ENCODE assay signal across 2 cellular contexts in the genomic region with DNA sequence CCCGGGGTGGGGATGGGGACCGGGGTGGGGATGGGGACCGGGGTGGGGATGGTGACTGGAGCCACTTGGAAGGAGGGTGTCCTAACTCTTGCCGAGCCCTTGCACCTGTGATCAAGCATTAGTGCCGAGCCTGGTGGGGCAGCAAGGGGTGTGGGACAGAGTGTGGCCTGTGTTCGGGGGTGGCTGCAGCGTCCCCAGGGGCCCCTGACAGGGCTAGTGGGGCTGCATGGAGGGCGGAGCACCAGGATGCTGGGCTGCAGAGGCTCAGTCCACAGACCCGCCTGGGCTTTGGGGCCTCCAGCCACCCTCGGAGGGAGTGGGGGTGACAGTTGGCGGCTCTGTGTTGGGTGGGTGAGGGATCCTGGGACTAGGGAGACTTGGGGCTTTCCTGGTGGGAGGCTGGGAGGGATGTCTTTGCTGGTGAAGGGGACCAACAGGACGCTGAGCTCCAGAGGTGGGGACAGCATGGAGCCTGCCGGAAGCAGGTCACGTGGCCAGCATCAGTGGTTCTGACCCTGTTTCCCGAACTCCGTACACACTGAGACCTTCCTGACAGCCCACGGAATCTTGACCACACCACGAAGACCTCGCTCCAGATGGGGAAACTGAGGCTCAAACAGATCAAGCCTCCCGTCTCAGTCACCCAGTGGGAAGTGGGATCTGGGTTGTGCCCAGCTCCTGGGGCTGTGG.
TF ChIP-seq lines count a peak whose summit lies in the region.

No MANE protein-coding gene starts in this region.

TF ChIP-seq in K562, 482 proteins besides CTCF, POLR2A, EP300 and RAD21 (continues in another document):
- TF ChIP-seq, protein P1, sequence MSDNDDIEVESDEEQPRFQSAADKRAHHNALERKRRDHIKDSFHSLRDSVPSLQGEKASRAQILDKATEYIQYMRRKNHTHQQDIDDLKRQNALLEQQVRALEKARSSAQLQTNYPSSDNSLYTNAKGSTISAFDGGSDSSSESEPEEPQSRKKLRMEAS (CRISPR knock-in tag; IDR thresholded peaks at IDR 0.05), result 0 out of 2 replicates have a peak, but pooled peaks have one; percentile 20
- TF ChIP-seq, protein P2, sequence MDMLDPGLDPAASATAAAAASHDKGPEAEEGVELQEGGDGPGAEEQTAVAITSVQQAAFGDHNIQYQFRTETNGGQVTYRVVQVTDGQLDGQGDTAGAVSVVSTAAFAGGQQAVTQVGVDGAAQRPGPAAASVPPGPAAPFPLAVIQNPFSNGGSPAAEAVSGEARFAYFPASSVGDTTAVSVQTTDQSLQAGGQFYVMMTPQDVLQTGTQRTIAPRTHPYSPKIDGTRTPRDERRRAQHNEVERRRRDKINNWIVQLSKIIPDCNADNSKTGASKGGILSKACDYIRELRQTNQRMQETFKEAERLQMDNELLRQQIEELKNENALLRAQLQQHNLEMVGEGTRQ (CRISPR knock-in tag; IDR thresholded peaks at IDR 0.05), result peak; percentile 60
- TF ChIP-seq, protein P3, sequence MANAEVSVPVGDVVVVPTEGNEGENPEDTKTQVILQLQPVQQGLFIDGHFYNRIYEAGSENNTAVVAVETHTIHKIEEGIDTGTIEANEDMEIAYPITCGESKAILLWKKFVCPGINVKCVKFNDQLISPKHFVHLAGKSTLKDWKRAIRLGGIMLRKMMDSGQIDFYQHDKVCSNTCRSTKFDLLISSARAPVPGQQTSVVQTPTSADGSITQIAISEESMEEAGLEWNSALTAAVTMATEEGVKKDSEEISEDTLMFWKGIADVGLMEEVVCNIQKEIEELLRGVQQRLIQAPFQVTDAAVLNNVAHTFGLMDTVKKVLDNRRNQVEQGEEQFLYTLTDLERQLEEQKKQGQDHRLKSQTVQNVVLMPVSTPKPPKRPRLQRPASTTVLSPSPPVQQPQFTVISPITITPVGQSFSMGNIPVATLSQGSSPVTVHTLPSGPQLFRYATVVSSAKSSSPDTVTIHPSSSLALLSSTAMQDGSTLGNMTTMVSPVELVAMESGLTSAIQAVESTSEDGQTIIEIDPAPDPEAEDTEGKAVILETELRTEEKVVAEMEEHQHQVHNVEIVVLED (CRISPR knock-in tag; IDR thresholded peaks at IDR 0.05), result no peak
- TF ChIP-seq ZNF507 (tag; conservative IDR thresholded peaks at IDR 0.05) (no peak), ZNF79 (CRISPR knock-in tag; IDR thresholded peaks at IDR 0.05; ENCODE audit: low read depth) (no peak), SMAD2 (IDR thresholded peaks at IDR 0.05; ENCODE audit: low read depth, low read length) (no peak), POLR2B (IDR thresholded peaks at IDR 0.05; ENCODE audit: low read depth, partially characterized antibody) (no peak), RAD51 (IDR thresholded peaks at IDR 0.05; ENCODE audit: borderline replicate concordance, low read depth) (peak; percentile 51), NR2C1 (IDR thresholded peaks at IDR 0.05) (no peak), NR2C1 (tag; IDR thresholded peaks at IDR 0.05) (no peak)
- TF ChIP-seq, protein P4, sequence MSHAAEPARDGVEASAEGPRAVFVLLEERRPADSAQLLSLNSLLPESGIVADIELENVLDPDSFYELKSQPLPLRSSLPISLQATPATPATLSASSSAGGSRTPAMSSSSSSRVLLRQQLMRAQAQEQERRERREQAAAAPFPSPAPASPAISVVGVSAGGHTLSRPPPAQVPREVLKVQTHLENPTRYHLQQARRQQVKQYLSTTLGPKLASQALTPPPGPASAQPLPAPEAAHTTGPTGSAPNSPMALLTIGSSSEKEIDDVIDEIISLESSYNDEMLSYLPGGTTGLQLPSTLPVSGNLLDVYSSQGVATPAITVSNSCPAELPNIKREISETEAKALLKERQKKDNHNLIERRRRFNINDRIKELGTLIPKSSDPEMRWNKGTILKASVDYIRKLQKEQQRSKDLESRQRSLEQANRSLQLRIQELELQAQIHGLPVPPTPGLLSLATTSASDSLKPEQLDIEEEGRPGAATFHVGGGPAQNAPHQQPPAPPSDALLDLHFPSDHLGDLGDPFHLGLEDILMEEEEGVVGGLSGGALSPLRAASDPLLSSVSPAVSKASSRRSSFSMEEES (CRISPR knock-in tag; IDR thresholded peaks at IDR 0.05), result peak; percentile 28; the same call in 1 of the 2 replicates
- TF ChIP-seq, protein P5, sequence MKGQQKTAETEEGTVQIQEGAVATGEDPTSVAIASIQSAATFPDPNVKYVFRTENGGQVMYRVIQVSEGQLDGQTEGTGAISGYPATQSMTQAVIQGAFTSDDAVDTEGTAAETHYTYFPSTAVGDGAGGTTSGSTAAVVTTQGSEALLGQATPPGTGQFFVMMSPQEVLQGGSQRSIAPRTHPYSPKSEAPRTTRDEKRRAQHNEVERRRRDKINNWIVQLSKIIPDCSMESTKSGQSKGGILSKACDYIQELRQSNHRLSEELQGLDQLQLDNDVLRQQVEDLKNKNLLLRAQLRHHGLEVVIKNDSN (CRISPR knock-in tag; IDR thresholded peaks at IDR 0.05), result peak; percentile 56
- TF ChIP-seq, protein P6, sequence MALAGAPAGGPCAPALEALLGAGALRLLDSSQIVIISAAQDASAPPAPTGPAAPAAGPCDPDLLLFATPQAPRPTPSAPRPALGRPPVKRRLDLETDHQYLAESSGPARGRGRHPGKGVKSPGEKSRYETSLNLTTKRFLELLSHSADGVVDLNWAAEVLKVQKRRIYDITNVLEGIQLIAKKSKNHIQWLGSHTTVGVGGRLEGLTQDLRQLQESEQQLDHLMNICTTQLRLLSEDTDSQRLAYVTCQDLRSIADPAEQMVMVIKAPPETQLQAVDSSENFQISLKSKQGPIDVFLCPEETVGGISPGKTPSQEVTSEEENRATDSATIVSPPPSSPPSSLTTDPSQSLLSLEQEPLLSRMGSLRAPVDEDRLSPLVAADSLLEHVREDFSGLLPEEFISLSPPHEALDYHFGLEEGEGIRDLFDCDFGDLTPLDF (CRISPR knock-in tag; IDR thresholded peaks at IDR 0.05), result no peak
- TF ChIP-seq, protein P7, sequence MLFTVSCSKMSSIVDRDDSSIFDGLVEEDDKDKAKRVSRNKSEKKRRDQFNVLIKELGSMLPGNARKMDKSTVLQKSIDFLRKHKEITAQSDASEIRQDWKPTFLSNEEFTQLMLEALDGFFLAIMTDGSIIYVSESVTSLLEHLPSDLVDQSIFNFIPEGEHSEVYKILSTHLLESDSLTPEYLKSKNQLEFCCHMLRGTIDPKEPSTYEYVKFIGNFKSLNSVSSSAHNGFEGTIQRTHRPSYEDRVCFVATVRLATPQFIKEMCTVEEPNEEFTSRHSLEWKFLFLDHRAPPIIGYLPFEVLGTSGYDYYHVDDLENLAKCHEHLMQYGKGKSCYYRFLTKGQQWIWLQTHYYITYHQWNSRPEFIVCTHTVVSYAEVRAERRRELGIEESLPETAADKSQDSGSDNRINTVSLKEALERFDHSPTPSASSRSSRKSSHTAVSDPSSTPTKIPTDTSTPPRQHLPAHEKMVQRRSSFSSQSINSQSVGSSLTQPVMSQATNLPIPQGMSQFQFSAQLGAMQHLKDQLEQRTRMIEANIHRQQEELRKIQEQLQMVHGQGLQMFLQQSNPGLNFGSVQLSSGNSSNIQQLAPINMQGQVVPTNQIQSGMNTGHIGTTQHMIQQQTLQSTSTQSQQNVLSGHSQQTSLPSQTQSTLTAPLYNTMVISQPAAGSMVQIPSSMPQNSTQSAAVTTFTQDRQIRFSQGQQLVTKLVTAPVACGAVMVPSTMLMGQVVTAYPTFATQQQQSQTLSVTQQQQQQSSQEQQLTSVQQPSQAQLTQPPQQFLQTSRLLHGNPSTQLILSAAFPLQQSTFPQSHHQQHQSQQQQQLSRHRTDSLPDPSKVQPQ (CRISPR knock-in tag; IDR thresholded peaks at IDR 0.05; ENCODE audit: borderline replicate concordance), result no peak

TF ChIP-seq in HEK293T, 16 proteins besides CTCF, POLR2A, EP300 and RAD21:
- TF ChIP-seq, protein P8, sequence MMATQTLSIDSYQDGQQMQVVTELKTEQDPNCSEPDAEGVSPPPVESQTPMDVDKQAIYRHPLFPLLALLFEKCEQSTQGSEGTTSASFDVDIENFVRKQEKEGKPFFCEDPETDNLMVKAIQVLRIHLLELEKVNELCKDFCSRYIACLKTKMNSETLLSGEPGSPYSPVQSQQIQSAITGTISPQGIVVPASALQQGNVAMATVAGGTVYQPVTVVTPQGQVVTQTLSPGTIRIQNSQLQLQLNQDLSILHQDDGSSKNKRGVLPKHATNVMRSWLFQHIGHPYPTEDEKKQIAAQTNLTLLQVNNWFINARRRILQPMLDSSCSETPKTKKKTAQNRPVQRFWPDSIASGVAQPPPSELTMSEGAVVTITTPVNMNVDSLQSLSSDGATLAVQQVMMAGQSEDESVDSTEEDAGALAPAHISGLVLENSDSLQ (IDR thresholded peaks at IDR 0.05), result no peak
- TF ChIP-seq NFRKB (IDR thresholded peaks at IDR 0.05), result no peak
- TF ChIP-seq BHLHE40 (IDR thresholded peaks at IDR 0.05; ENCODE audit: borderline replicate concordance), result no peak
- TF ChIP-seq FOXK2 (IDR thresholded peaks at IDR 0.05), result no peak
- no peak for TF ChIP-seq SUZ12 (IDR thresholded peaks at IDR 0.05)
- TF ChIP-seq HDGF (IDR thresholded peaks at IDR 0.05; ENCODE audit: borderline replicate concordance), result no peak
- no peak for TF ChIP-seq TARDBP (IDR thresholded peaks at IDR 0.05)
- no peak for TF ChIP-seq L3MBTL2 (conservative IDR thresholded peaks at IDR 0.05)
- TF ChIP-seq SP1 (IDR thresholded peaks at IDR 0.05), result no peak
- TF ChIP-seq ARNT (IDR thresholded peaks at IDR 0.05), result no peak
